ENCODE assay signal across 11 cellular contexts in genomic region chr20:36102809-36103596, GRCh38. TPM values are rescaled to one million over a fixed set of nuclear protein-coding genes. Genes with fewer than 3 reads are reported as not detected.
A peak's percentile ranks its signal among the peaks of the same experiment; 100 is the strongest.
DNase-seq lines count a peak whose midpoint lies in the region; ATAC-seq and TF ChIP-seq lines count a peak whose summit lies in the region.
"Had no signal": no experiment of that assay in that cellular context is flagged by ENCODE, and none has a peak within 500 bp of the region (broad histone marks: within the 10 kb centered on the region; RNA-seq: fewer than 3 reads in every experiment).

No MANE protein-coding gene starts in this region.

- H3K27me3 ChIP-seq in adipocyte (replicated peaks; ENCODE audit: control insufficient read depth, insufficient read depth, low read length): no peaks in the 10 kb centered on the region
- no peaks in the 10 kb centered on the region for H3K27me3 ChIP-seq in left lung
- H3K27me3 ChIP-seq in subcutaneous abdominal adipose tissue (ENCODE audit: control insufficient read depth in 5 of 5, insufficient read depth in 4 of 5, low read length in 5 of 5): no peaks in the 10 kb centered on the region
- no peaks in the 10 kb centered on the region for H3K27me3 ChIP-seq in sigmoid colon
- H3K27me3 ChIP-seq: dorsolateral prefrontal cortex had no signal

- TF ChIP-seq CTCF in left lung (IDR thresholded peaks at IDR 0.05): no peak
- TF ChIP-seq CTCF in sigmoid colon (IDR thresholded peaks at IDR 0.05): no peak

- TF ChIP-seq EP300 in sigmoid colon (IDR thresholded peaks at IDR 0.05): no peak

- H3K27ac ChIP-seq in left lung (no peak overlapping the region), subcutaneous abdominal adipose tissue (ENCODE audit: low read depth, low read length) (peak overlapping the region; percentile 94), sigmoid colon (no peak overlapping the region)
- H3K27ac ChIP-seq: thoracic aorta had no signal

- no peaks in the 10 kb centered on the region for H3K9me3 ChIP-seq in adipocyte (ENCODE audit: control insufficient read depth, low read length)
- H3K9me3 ChIP-seq in left lung: no peaks in the 10 kb centered on the region
- no peaks in the 10 kb centered on the region for H3K9me3 ChIP-seq in subcutaneous abdominal adipose tissue (ENCODE audit: control insufficient read depth in 5 of 5, low read length in 5 of 5)
- H3K9me3 ChIP-seq in sigmoid colon: no peaks in the 10 kb centered on the region
- H3K9me3 ChIP-seq: thoracic aorta had no signal

- 11 to 65% methylated on average over 4 of the region's 4 CpGs for WGBS in sigmoid colon, 2 donors

- peak; percentile 42 for DNase-seq in HuH-7 (ENCODE audit: low spot score)
- peak; percentile 64 for DNase-seq in adipocyte (ENCODE audit: low read depth)
- DNase-seq in left lung: peak in 1 of 2 donors; percentile 49
- DNase-seq in sigmoid colon: no peak
- no peak for DNase-seq in Ammon's horn (ENCODE audit: low spot score)
- no peak for DNase-seq in NCI-H1092 (lab: John Stamatoyannopoulos, UW)
- DNase-seq: CD8-positive, alpha-beta memory T cell; dorsolateral prefrontal cortex; NCI-H1105 treated with DMSO at 0.1 percent for 48 hours had no signal

- H3K4me3 ChIP-seq in adipocyte (ENCODE audit: low read length) (peak overlapping the region; percentile 17), left lung (no peak overlapping the region), subcutaneous abdominal adipose tissue (ENCODE audit: low read depth in 1 of 5, low read length in 5 of 5) (peak overlapping the region in 1 of 5 donors; percentile 16), sigmoid colon (no peak overlapping the region)
- H3K4me3 ChIP-seq: dorsolateral prefrontal cortex, thoracic aorta had no signal

- intact Hi-C loops in left lung (cut with DNase I): no loop called here
- intact Hi-C loops in sigmoid colon (cut with DNase I): no loop called here

- H3K9ac ChIP-seq in adipocyte (ENCODE audit: low read length) (peak overlapping the region; percentile 73), subcutaneous abdominal adipose tissue (ENCODE audit: low read length in 5 of 5) (peak overlapping the region in 2 of 5 donors; percentile 44 to 51)

- TF ChIP-seq POLR2A in sigmoid colon (IDR thresholded peaks at IDR 0.05): no peak

- H3K4me1 ChIP-seq in adipocyte (ENCODE audit: control insufficient read depth, insufficient read depth, low read length) (peaks cover 31% of the 10 kb centered on the region), left lung (peaks cover 9 to 28% of the 10 kb centered on the region in 2 donors), subcutaneous abdominal adipose tissue (ENCODE audit: control insufficient read depth in 5 of 5, insufficient read depth in 5 of 5, low read length in 5 of 5) (peaks cover 20 to 87% (median 71%) of the 10 kb centered on the region in 5 donors), sigmoid colon (peaks cover 0 to 7% (median 1%) of the 10 kb centered on the region in 4 donors)

- no peaks in the 10 kb centered on the region for H3K36me3 ChIP-seq in adipocyte (ENCODE audit: control insufficient read depth, insufficient read depth, low read length, severe bottlenecking)
- H3K36me3 ChIP-seq in left lung: no peaks in the 10 kb centered on the region
- no peaks in the 10 kb centered on the region for H3K36me3 ChIP-seq in subcutaneous abdominal adipose tissue (ENCODE audit: control insufficient read depth in 5 of 5, insufficient read depth in 5 of 5, low read length in 5 of 5)
- no peaks in the 10 kb centered on the region for H3K36me3 ChIP-seq in sigmoid colon
- H3K36me3 ChIP-seq: thoracic aorta had no signal

- peak; percentile 15 for ATAC-seq in left lung

RNA-seq across cellular contexts. Expression of gene EPB41L1, which starts 51.5 kb away (rescaled TPM):
- 10 to 100 TPM; 41.5 to 80.1 TPM for total RNA-seq in left lung
- 10 to 100 TPM; 19.3 to 61.8 (median 21.0) TPM for total RNA-seq in sigmoid colon
- 10 to 100 TPM; 14.1 to 17.6 (median 16.8) TPM for polyA plus RNA-seq in sigmoid colon
- polyA plus RNA-seq: CD8-positive, alpha-beta memory T cell had no signal

Comparison
In these comparisons a context has a peak if more than half of its experiments do, and no peak if none do; other contexts are left out.
1. DNase-seq: peak in HuH-7 (single experiment) and adipocyte (single experiment); none in sigmoid colon (single experiment), Ammon's horn (single experiment) and NCI-H1092 (single experiment).